ENCODE assay signal across 8 cellular contexts in the genomic region with DNA sequence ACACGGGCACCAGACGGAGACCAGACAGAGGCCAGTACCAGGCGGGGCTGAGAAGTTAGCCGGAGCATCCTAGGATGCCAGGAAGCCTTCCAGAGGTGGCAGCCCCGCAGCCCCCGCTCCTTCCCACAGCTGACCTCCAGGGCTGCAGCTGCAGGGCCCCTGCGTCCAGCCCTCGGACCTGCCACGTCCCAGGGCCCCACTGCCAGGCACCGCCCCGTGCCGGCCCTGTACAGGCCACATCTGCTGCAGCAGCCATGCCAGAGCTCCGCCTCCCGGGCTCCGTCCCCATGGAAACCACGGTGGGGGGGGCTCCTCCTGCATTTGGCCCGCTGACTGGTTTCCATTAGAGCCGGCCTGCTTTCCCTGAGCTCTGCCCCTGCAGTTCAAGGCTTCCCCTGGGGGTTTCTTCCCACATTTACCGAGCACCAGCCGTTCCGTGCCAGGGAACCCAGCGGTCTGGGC.
DNase-seq lines count a peak whose midpoint lies in the region; ATAC-seq and TF ChIP-seq lines count a peak whose summit lies in the region.

No MANE protein-coding gene starts in this region.

- DNase-seq in H4 (ENCODE audit: low spot score) = peak; percentile 61
- DNase-seq in cardiac septum (ENCODE audit: low spot score) = peak; percentile 93
- peak; percentile 96 for DNase-seq in sciatic nerve (ENCODE audit: low spot score)
- no peak for DNase-seq in SW480 (ENCODE audit: low spot score)
- no peak for DNase-seq in stimulated activated CD4-positive, alpha-beta T cell treated with anti-CD3 and anti-CD28 coated beads, Interleukin-4, amount 100 ng/mL, for 1 hour

- intact Hi-C loops in cardiac septum (cut with DNase I) = loop anchor here (2.0 to 5.0 kb wide), 3 partner anchors 17 to 81 kb away; no protein-coding TSS in a partner anchor
- intact Hi-C loops in sciatic nerve (cut with DNase I) = no loop called here

- peak overlapping the region; percentile 9; the same call in 1 of the 2 replicates for H3K4me3 ChIP-seq in WI38 (ENCODE audit: low read depth, low read length)

- ATAC-seq in sciatic nerve (peak; percentile 86), GM19395 (IDR thresholded peaks at IDR 0.05; ENCODE audit: unreplicated experiment) (no peak), GM18858 (IDR thresholded peaks at IDR 0.05; ENCODE audit: unreplicated experiment) (no peak)

- no peak for TF ChIP-seq CTCF in WI38 (IDR thresholded peaks at IDR 0.05; ENCODE audit: low read depth, low read length)

Comparison
In these comparisons a context has a peak if more than half of its experiments do, and no peak if none do; other contexts are left out.
1. DNase-seq: peak in H4 (single experiment), cardiac septum (single experiment) and sciatic nerve (single experiment); none in SW480 (single experiment) and stimulated activated CD4-positive, alpha-beta T cell treated with anti-CD3 and anti-CD28 coated beads, Interleukin-4, amount 100 ng/mL, for 1 hour (single experiment).